In genomic region chr13:111040821-111041220, GRCh38 we compare ENCODE assay signal across 31 cellular contexts.
"Had no signal": no experiment of that assay in that cellular context is flagged by ENCODE, and none has a peak within 500 bp of the region (broad histone marks: within the 10 kb centered on the region; RNA-seq: fewer than 3 reads in every experiment).

No MANE protein-coding gene starts in this region.

- H3K4me3 Mint-ChIP-seq: natural killer cell; nephron; neural progenitor cell; stimulated activated memory B cell treated with anti-CD40 and anti-IgM and Interleukin-4, amounts not matched to agents 10 μg/mL and 1 μg/mL and 100 μg/mL, for 72 hours; stimulated activated naive CD8-positive, alpha-beta T cell treated with anti-CD3 and anti-CD28 coated beads, Interleukin-15, amount 100 ng/mL, for 72 hours; type B pancreatic cell had no signal

- H3K27ac Mint-ChIP-seq: natural killer cell; nephron; neural progenitor cell; progenitor cell of endocrine pancreas; stimulated activated memory B cell treated with anti-CD40 and anti-IgM and Interleukin-4, amounts not matched to agents 10 μg/mL and 1 μg/mL and 100 μg/mL, for 72 hours; stimulated activated naive CD8-positive, alpha-beta T cell treated with anti-CD3 and anti-CD28 coated beads, Interleukin-15, amount 100 ng/mL, for 72 hours; type B pancreatic cell had no signal

- H3K36me3 Mint-ChIP-seq: natural killer cell; neural progenitor cell; stimulated activated memory B cell treated with anti-CD40 and anti-IgM and Interleukin-4, amounts not matched to agents 10 μg/mL and 1 μg/mL and 100 μg/mL, for 72 hours; type B pancreatic cell had no signal

- ATAC-seq: natural killer cell; psoas muscle; right cardiac atrium; right lobe of liver; stimulated activated memory B cell treated with anti-CD40 and anti-IgM and Interleukin-4, amounts not matched to agents 10 μg/mL and 1 μg/mL and 100 μg/mL, for 72 hours; stimulated activated naive CD8-positive, alpha-beta T cell treated with anti-CD3 and anti-CD28 coated beads, Interleukin-15, amount 100 ng/mL, for 72 hours; stimulated activated naive CD8-positive, alpha-beta T cell treated with anti-CD3 and anti-CD28 coated beads, Interleukin-15, Interleukin-2, amounts not matched to agents 100 U/mL and 50 U/mL, for 24 hours; upper lobe of right lung had no signal

- H3K4me1 Mint-ChIP-seq: natural killer cell; neural progenitor cell; stimulated activated naive CD8-positive, alpha-beta T cell treated with anti-CD3 and anti-CD28 coated beads, Interleukin-15, amount 100 ng/mL, for 72 hours had no signal

- H2AFZ ChIP-seq: neural progenitor cell, parathyroid adenoma had no signal

- H3K9me3 Mint-ChIP-seq: natural killer cell; stimulated activated memory B cell treated with anti-CD40 and anti-IgM and Interleukin-4, amounts not matched to agents 10 μg/mL and 1 μg/mL and 100 μg/mL, for 72 hours; stimulated activated naive CD8-positive, alpha-beta T cell treated with anti-CD3 and anti-CD28 coated beads, Interleukin-15, amount 100 ng/mL, for 72 hours; type B pancreatic cell had no signal

- H3K4me1 ChIP-seq: neural progenitor cell, parathyroid adenoma, right lobe of liver, sigmoid colon, spleen, suprapubic skin, testis, tibial artery, transverse colon, upper lobe of right lung, uterus had no signal

- H3K36me3 ChIP-seq: neural progenitor cell, ovary, right lobe of liver, sigmoid colon, spleen, suprapubic skin, tibial artery, transverse colon, upper lobe of right lung, uterus had no signal

- H3K4me2 ChIP-seq: neural progenitor cell, smooth muscle cell had no signal

- H3K9ac ChIP-seq: neural progenitor cell, parathyroid adenoma had no signal

- H3K27ac ChIP-seq: neural progenitor cell, ovary, parathyroid adenoma, psoas muscle, right lobe of liver, sigmoid colon, skin epidermis, spleen, suprapubic skin, testis, tibial artery, transverse colon, upper lobe of right lung, uterus had no signal

- H3K79me2 ChIP-seq: parathyroid adenoma had no signal

- DNase-seq: natural killer cell; occipital lobe; ovary; psoas muscle; right cardiac atrium; right lobe of liver; sigmoid colon; spleen; stimulated activated CD4-positive, alpha-beta T cell treated with anti-CD3 and anti-CD28 coated beads, Interleukin-12 subunit alpha, Interleukin-12 subunit beta, amount 100 ng/mL, for 4 hours; stimulated activated CD4-positive, alpha-beta T cell treated with anti-CD3 and anti-CD28 coated beads, Interleukin-1b, Interleukin-23, amount 100 ng/mL, for 48 hours; stimulated activated CD4-positive, alpha-beta T cell treated with anti-CD3 and anti-CD28 coated beads, Interleukin-4, amount 100 ng/mL, for 1 hour; stimulated activated CD4-positive, alpha-beta T cell treated with anti-CD3 and anti-CD28 coated beads, Interleukin-4, amount 100 ng/mL, for 4 hours; stimulated activated CD8-positive, alpha-beta memory T cell treated with anti-CD3 and anti-CD28 coated beads, Interleukin-4, amount 100 ng/mL, for 48 hours; stimulated activated naive CD4-positive, alpha-beta T cell; stimulated activated naive CD8-positive, alpha-beta T cell treated with anti-CD3 and anti-CD28 coated beads, Interleukin-15, amount 100 ng/mL, for 72 hours; stimulated activated naive CD8-positive, alpha-beta T cell treated with anti-CD3 and anti-CD28 coated beads, Interleukin-15, Interleukin-2, amounts not matched to agents 100 U/mL and 50 U/mL, for 24 hours; substantia nigra; testis; tibial artery; transverse colon; upper lobe of right lung; uterus had no signal

- H3K4me3 ChIP-seq: neural progenitor cell, ovary, psoas muscle, right lobe of liver, sigmoid colon, skin epidermis, smooth muscle cell, spleen, suprapubic skin, testis, tibial artery, transverse colon, upper lobe of right lung, uterus had no signal

- H3K27me3 ChIP-seq: neural progenitor cell, ovary, right lobe of liver, sigmoid colon, testis, transverse colon, uterus had no signal

- H3K9me3 ChIP-seq: ovary, psoas muscle, right lobe of liver, sigmoid colon, spleen, suprapubic skin, testis, tibial artery, transverse colon, upper lobe of right lung, uterus had no signal
